ENCODE assay signal across 2 cellular contexts in genomic region chr19:18027151-18027550, GRCh38.
TF ChIP-seq lines count a peak whose summit lies in the region.

No MANE protein-coding gene starts in this region.

TF ChIP-seq in HEK293, 187 proteins besides CTCF, POLR2A, EP300 and RAD21:
- TF ChIP-seq ZNF16 (tag by site-specific recombination; IDR thresholded peaks at IDR 0.05; ENCODE audit: low read depth) (peak; percentile 97), KLF8 (tag by site-specific recombination; IDR thresholded peaks at IDR 0.05) (no peak), ZNF341 (tag by site-specific recombination; IDR thresholded peaks at IDR 0.05; ENCODE audit: low read depth) (no peak), ZBTB11 (tag by site-specific recombination; conservative IDR thresholded peaks at IDR 0.05; ENCODE audit: low read depth) (no peak), ZNF623 (tag by site-specific recombination; IDR thresholded peaks at IDR 0.05) (no peak), ZNF138 (tag by site-specific recombination; IDR thresholded peaks at IDR 0.05; ENCODE audit: borderline replicate concordance) (no peak), ZNF654 (tag by site-specific recombination; IDR thresholded peaks at IDR 0.05; ENCODE audit: low read depth) (no peak), ZSCAN5A (tag by site-specific recombination; IDR thresholded peaks at IDR 0.05) (no peak)
- TF ChIP-seq, protein P1, sequence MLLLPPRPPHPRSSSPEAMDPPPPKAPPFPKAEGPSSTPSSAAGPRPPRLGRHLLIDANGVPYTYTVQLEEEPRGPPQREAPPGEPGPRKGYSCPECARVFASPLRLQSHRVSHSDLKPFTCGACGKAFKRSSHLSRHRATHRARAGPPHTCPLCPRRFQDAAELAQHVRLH (tag by site-specific recombination; IDR thresholded peaks at IDR 0.05): 0 out of 2 replicates have a peak, but pooled peaks have one; percentile 11

TF ChIP-seq in H1, 55 proteins besides CTCF, POLR2A, EP300 and RAD21:
- TF ChIP-seq, protein P2, sequence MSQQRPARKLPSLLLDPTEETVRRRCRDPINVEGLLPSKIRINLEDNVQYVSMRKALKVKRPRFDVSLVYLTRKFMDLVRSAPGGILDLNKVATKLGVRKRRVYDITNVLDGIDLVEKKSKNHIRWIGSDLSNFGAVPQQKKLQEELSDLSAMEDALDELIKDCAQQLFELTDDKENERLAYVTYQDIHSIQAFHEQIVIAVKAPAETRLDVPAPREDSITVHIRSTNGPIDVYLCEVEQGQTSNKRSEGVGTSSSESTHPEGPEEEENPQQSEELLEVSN (IDR thresholded peaks at IDR 0.05): no peak
- peak; percentile 69; the same call in 1 of the 2 replicates for TF ChIP-seq KDM1A (IDR thresholded peaks at IDR 0.05; ENCODE audit: borderline replicate concordance, low read length)
- TF ChIP-seq CREB1 (IDR thresholded peaks at IDR 0.05): no peak
